10 cellular contexts compared by ENCODE assay signal in genomic region chr6:112502348-112503130, GRCh38.
DNase-seq lines count a peak whose midpoint lies in the region; ATAC-seq and TF ChIP-seq lines count a peak whose summit lies in the region.
"Had no signal": no experiment of that assay in that cellular context is flagged by ENCODE, and none has a peak within 500 bp of the region (broad histone marks: within the 10 kb centered on the region; RNA-seq: fewer than 3 reads in every experiment).

No MANE protein-coding gene starts in this region.

- WGBS in spleen, 5 donors = 81 to 85% (median 82%) methylated on average over 7 of the region's 7 CpGs

- intact Hi-C loops in spleen (cut with DNase I; ENCODE audit: low total_unique reads) = no loop called here

- DNase-seq in Caki2 (ENCODE audit: low read depth) (peak; percentile 18), LNCaP clone FGC (ENCODE audit: low read depth) (no peak), midbrain (lab: John Stamatoyannopoulos, UW) (peak; percentile 39), NCI-H82 (lab: John Stamatoyannopoulos, UW) (no peak), spleen (no peak)
- DNase-seq: T-helper 17 cell had no signal

- TF ChIP-seq CTCF in LNCaP clone FGC (IDR thresholded peaks at IDR 0.05; ENCODE audit: control insufficient read depth, extremely low read depth, insufficient read depth) = peak; percentile 41
- TF ChIP-seq CTCF in brain (conservative IDR thresholded peaks at IDR 0.05) = peak; percentile 69 to 77
- TF ChIP-seq CTCF in spleen (IDR thresholded peaks at IDR 0.05 in 8 of 11, conservative IDR thresholded peaks at IDR 0.05 in 3 of 11) = no peak

- peak overlapping the region; percentile 82 to 97 (median 95) for H3K27ac Mint-ChIP-seq in brain
- H3K27ac Mint-ChIP-seq: activated naive CD8-positive, alpha-beta T cell; T-helper 17 cell had no signal

- peaks cover 64% of the 10 kb centered on the region for H3K4me1 Mint-ChIP-seq in brain
- H3K4me1 Mint-ChIP-seq: T-helper 17 cell had no signal

- H3K27ac ChIP-seq in spleen = no peak overlapping the region

- H3K9me3 ChIP-seq in spleen = no peaks in the 10 kb centered on the region

- H3K4me3 Mint-ChIP-seq in brain = peak overlapping the region; percentile 76 to 82 (median 80)
- H3K4me3 Mint-ChIP-seq: activated naive CD8-positive, alpha-beta T cell; T-helper 17 cell had no signal

- H3K36me3 ChIP-seq in spleen = no peaks in the 10 kb centered on the region

- in situ Hi-C loops in Caki2 (cut with HindIII; ENCODE audit: low pct_unique_long_range_greater_than_20kb, low sequenced_read_pairs) = no loop called here

- no peak overlapping the region for H3K4me3 ChIP-seq in LNCaP clone FGC (ENCODE audit: low read depth, low read length)
- no peak overlapping the region for H3K4me3 ChIP-seq in spleen

- no peaks in the 10 kb centered on the region for H3K4me1 ChIP-seq in spleen

- no peak for ATAC-seq in HG03095 (IDR thresholded peaks at IDR 0.05; ENCODE audit: unreplicated experiment)
- ATAC-seq in HG02884 (IDR thresholded peaks at IDR 0.05; ENCODE audit: unreplicated experiment) = no peak
- ATAC-seq: T-helper 17 cell had no signal

- H3K27me3 ChIP-seq in spleen (replicated peaks in 1 of 7) = no peaks in the 10 kb centered on the region

- peaks cover 0 to 9% (median 3%) of the 10 kb centered on the region in 5 experiments for H3K9me3 Mint-ChIP-seq in brain

- no peaks in the 10 kb centered on the region for H3K27me3 Mint-ChIP-seq in brain
- H3K27me3 Mint-ChIP-seq: T-helper 17 cell had no signal

- peaks cover 3% of the 10 kb centered on the region for H3K36me3 Mint-ChIP-seq in brain
- H3K36me3 Mint-ChIP-seq: activated naive CD8-positive, alpha-beta T cell had no signal

- no peak for TF ChIP-seq POLR2A in spleen (IDR thresholded peaks at IDR 0.05)

Comparison
In these comparisons a context has a peak if more than half of its experiments do, and no peak if none do; other contexts are left out.
1. DNase-seq: peak in Caki2 (single experiment) and midbrain (single experiment); none in LNCaP clone FGC (single experiment), NCI-H82 (single experiment) and spleen (single experiment).
2. CTCF ChIP-seq: peak in LNCaP clone FGC (single experiment) and brain (2 of 2); none in spleen (0 of 11).